ENCODE assay signal across 16 cellular contexts in genomic region chr7:97226541-97226940, GRCh38.
A peak's percentile ranks its signal among the peaks of the same experiment; 100 is the strongest.
DNase-seq lines count a peak whose midpoint lies in the region; ATAC-seq, FAIRE-seq and TF ChIP-seq lines count a peak whose summit lies in the region.
"Had no signal": no experiment of that assay in that cellular context is flagged by ENCODE, and none has a peak within 500 bp of the region (broad histone marks: within the 10 kb centered on the region; RNA-seq: fewer than 3 reads in every experiment).

No MANE protein-coding gene starts in this region.

- H3K27ac ChIP-seq in pancreas, result no peak overlapping the region
- H3K27ac ChIP-seq: 22Rv1 had no signal

- H3K27me3 ChIP-seq in pancreas, result no peaks in the 10 kb centered on the region

- WGBS in pancreas, 2 donors, result 57 to 67% methylated on average over 3 of the region's 3 CpGs

- no peaks in the 10 kb centered on the region for H3K9me3 ChIP-seq in pancreas

- TF ChIP-seq CTCF in GM12865 (IDR thresholded peaks at IDR 0.05; ENCODE audit: insufficient read depth, low read depth, low read length, missing control alignments), result no peak
- no peak for TF ChIP-seq CTCF in pancreas (IDR thresholded peaks at IDR 0.05)

- H3K4me3 ChIP-seq in GM12865 (ENCODE audit: low read depth, low read length) (no peak overlapping the region), pancreas (no peak overlapping the region)

- no peaks in the 10 kb centered on the region for H3K4me1 ChIP-seq in pancreas

- intact Hi-C loops in pancreas (cut with DNase I), result no loop called here

- FAIRE-seq in GM19239 (lab: Jason Lieb, UNC) (peak; percentile 8), urothelium cell line (lab: Jason Lieb, UNC) (no peak), H54 (lab: Jason Lieb, UNC) (no peak), pancreas (lab: Jason Lieb, UNC) (no peak)
- FAIRE-seq: endothelial cell of umbilical vein had no signal

- DNase-seq in GM12865 (ENCODE audit: low read depth), result peak; percentile 20
- peak; percentile 9 for DNase-seq in GM19239 (ENCODE audit: insufficient read length, low spot score)
- DNase-seq in urothelium cell line (ENCODE audit: low spot score), result no peak
- no peak for DNase-seq in H54 (ENCODE audit: insufficient read length, low spot score)
- DNase-seq in pancreas, result no peak
- DNase-seq: activated CD4-positive, alpha-beta T cell treated with anti-CD3 and anti-CD28 coated beads, Interleukin-2, amount 50 U/mL, for 1 hour; amygdala; DND-41; HCEC 1CT; NCI-H2029 treated with DMSO at 0.1 percent for 48 hours; SHP77 treated with DMSO at 0.1 percent for 48 hours had no signal

- no peak for TF ChIP-seq POLR2A in H54 (IDR thresholded peaks at IDR 0.05; ENCODE audit: low read depth, low read length)

- no peaks in the 10 kb centered on the region for H3K36me3 ChIP-seq in pancreas

- ATAC-seq in GM21717 (IDR thresholded peaks at IDR 0.05; ENCODE audit: unreplicated experiment) (peak; percentile 93), HG03108 (IDR thresholded peaks at IDR 0.05; ENCODE audit: unreplicated experiment) (peak; percentile 95), pancreas (no peak), HG03039 (IDR thresholded peaks at IDR 0.05; ENCODE audit: unreplicated experiment) (no peak)

Comparison
In these comparisons a context has a peak if more than half of its experiments do, and no peak if none do; other contexts are left out.
1. DNase-seq: peak in GM12865 (single experiment) and GM19239 (single experiment); none in urothelium cell line (single experiment), H54 (single experiment) and pancreas (0 of 6).
2. ATAC-seq: peak in GM21717 (single experiment) and HG03108 (single experiment); none in pancreas (0 of 4) and HG03039 (single experiment).